Comparison of ENCODE assay signal across 8 cellular contexts in genomic region chr3:130276203-130276803, GRCh38.
DNase-seq lines count a peak whose midpoint lies in the region; ATAC-seq and TF ChIP-seq lines count a peak whose summit lies in the region.

No MANE protein-coding gene starts in this region.

- no peaks in the 10 kb centered on the region for H3K27me3 Mint-ChIP-seq in nephron (ENCODE audit: low read depth)

- H3K4me2 ChIP-seq in Loucy (ENCODE audit: low read depth, low read length, poor library complexity, severe bottlenecking) = peak overlapping the region; percentile 3

- DNase-seq in AG10803 (ENCODE audit: low read depth) (peak; percentile 51), RPMI7951 (ENCODE audit: low read depth) (peak; percentile 48), epithelial cell of prostate (ENCODE audit: low read depth, low spot score) (peak; percentile 14)
- DNase-seq in central memory CD4-positive, alpha-beta T cell = no peak

- no peaks in the 10 kb centered on the region for H4K20me1 ChIP-seq in Loucy (ENCODE audit: insufficient read depth, low read length, poor library complexity, severe bottlenecking)

- H3K27ac Mint-ChIP-seq in nephron = peak overlapping the region in 1 of 3 experiments; percentile 4

- H3K9me2 ChIP-seq in Loucy (replicated peaks; ENCODE audit: low read depth, low read length) = no peaks in the 10 kb centered on the region

- ATAC-seq in GM18498 (IDR thresholded peaks at IDR 0.05; ENCODE audit: unreplicated experiment) = peak; percentile 64
- ATAC-seq in GM19351 (IDR thresholded peaks at IDR 0.05; ENCODE audit: unreplicated experiment) = no peak

- no peak overlapping the region for H3K4me3 Mint-ChIP-seq in nephron

- no peak overlapping the region for H3K4me3 ChIP-seq in AG10803 (ENCODE audit: low read length)
- H3K4me3 ChIP-seq in Loucy (ENCODE audit: low read length, poor library complexity, severe bottlenecking) = no peak overlapping the region

- H3K36me3 Mint-ChIP-seq in nephron (ENCODE audit: low read depth) = no peaks in the 10 kb centered on the region

- no peaks in the 10 kb centered on the region for H3K36me3 ChIP-seq in Loucy (ENCODE audit: insufficient read depth, low read length)

- H3F3A ChIP-seq in Loucy (ENCODE audit: low read depth) = no peaks in the 10 kb centered on the region

- no peak overlapping the region for H3K9ac ChIP-seq in Loucy (ENCODE audit: low read depth, low read length, poor library complexity, severe bottlenecking)

- H3K79me2 ChIP-seq in Loucy (ENCODE audit: insufficient read depth, low read length) = no peaks in the 10 kb centered on the region

- peak overlapping the region; percentile 39 for H2AFZ ChIP-seq in Loucy (ENCODE audit: low read length)

- H3K27ac ChIP-seq in epithelial cell of prostate = no peak overlapping the region

- H3K27me3 ChIP-seq in Loucy (ENCODE audit: insufficient read depth, low read length, poor library complexity, severe bottlenecking) = no peaks in the 10 kb centered on the region

- TF ChIP-seq CTCF in AG10803 (conservative IDR thresholded peaks at IDR 0.05; ENCODE audit: low read length) (peak; percentile 95), Loucy (conservative IDR thresholded peaks at IDR 0.05; ENCODE audit: low read length) (peak; percentile 95), nephron (IDR thresholded peaks at IDR 0.05; ENCODE audit: unreplicated experiment in 3 of 3) (peak; percentile 85 to 90 (median 88))

- no peaks in the 10 kb centered on the region for H3K4me1 ChIP-seq in Loucy (ENCODE audit: insufficient read depth, low read length, poor library complexity, severe bottlenecking)

- no peaks in the 10 kb centered on the region for H3K9me3 ChIP-seq in Loucy (ENCODE audit: insufficient read depth, low read depth, low read length)

- H3K4me1 Mint-ChIP-seq in nephron = peaks cover 19% of the 10 kb centered on the region

- no peaks in the 10 kb centered on the region for H3K9me3 Mint-ChIP-seq in nephron
